In the genomic region with DNA sequence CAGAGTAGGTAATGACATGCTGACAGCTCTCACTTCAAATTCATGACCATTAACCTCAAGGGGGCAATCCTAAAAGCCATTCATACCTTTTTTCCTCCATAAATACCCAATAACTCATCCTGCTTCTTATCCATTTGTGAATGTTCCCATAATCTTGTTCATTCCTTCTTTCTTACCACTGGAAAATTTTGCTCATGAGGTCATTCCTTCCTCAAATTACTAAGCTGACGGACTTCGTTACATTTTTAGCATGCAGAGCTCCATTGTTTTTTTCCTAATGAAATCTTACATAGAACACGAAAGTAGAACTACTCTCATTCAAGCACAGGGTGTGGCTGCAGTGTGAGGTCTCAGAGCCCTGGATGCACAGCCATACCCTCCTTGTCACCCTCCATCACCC, we compare ENCODE assay signal across 19 cellular contexts.
A peak's percentile ranks its signal among the peaks of the same experiment; 100 is the strongest.
DNase-seq lines count a peak whose midpoint lies in the region; ATAC-seq and TF ChIP-seq lines count a peak whose summit lies in the region.
"Had no signal": no experiment of that assay in that cellular context is flagged by ENCODE, and none has a peak within 500 bp of the region (broad histone marks: within the 10 kb centered on the region; RNA-seq: fewer than 3 reads in every experiment).

No MANE protein-coding gene starts in this region.

- H4K91ac ChIP-seq in IMR-90 (ENCODE audit: insufficient read depth, low read depth, low read length), result no peak overlapping the region

- H3K18ac ChIP-seq in IMR-90 (ENCODE audit: low read depth, low read length), result no peak overlapping the region

- no peak overlapping the region for H2AK9ac ChIP-seq in IMR-90 (replicated peaks; ENCODE audit: low read depth, low read length, poor library complexity)

- H3K4me2 ChIP-seq in IMR-90 (ENCODE audit: low read depth, low read length) (no peak overlapping the region), neural cell (ENCODE audit: low read length) (no peak overlapping the region)
- H3K4me2 ChIP-seq: A549, GM23338 had no signal

- H3K9me3 ChIP-seq in IMR-90 (ENCODE audit: control insufficient read depth, insufficient read depth, low read length), result no peaks in the 10 kb centered on the region
- H3K9me3 ChIP-seq in neural cell (ENCODE audit: low read length), result no peaks in the 10 kb centered on the region
- no peaks in the 10 kb centered on the region for H3K9me3 ChIP-seq in sigmoid colon
- H3K9me3 ChIP-seq: A549, Caco-2 had no signal

- no peak overlapping the region for H4K8ac ChIP-seq in IMR-90 (ENCODE audit: low read depth in 2 of 2, low read length in 2 of 2)

- no peak overlapping the region for H2BK5ac ChIP-seq in IMR-90 (ENCODE audit: low read depth, low read length, poor library complexity, severe bottlenecking)

- no peak overlapping the region for H4K5ac ChIP-seq in IMR-90 (ENCODE audit: low read depth, low read length)

- BruUV-seq in IMR-90 (replicated peaks; lab: Mats Ljungman, UMichigan), result no TSS peak

- H3K14ac ChIP-seq in IMR-90 (replicated peaks; ENCODE audit: low read depth, low read length), result no peak overlapping the region

- in situ Hi-C loops in IMR-90 (cut with MboI; ENCODE audit: low sequenced_read_pairs), result no loop called here

- H3K9me2 ChIP-seq in neural cell (ENCODE audit: insufficient read depth, low read length), result no peaks in the 10 kb centered on the region

- H3K27me3 ChIP-seq in IMR-90 (ENCODE audit: control insufficient read depth, insufficient read depth, low read length), result no peaks in the 10 kb centered on the region
- no peaks in the 10 kb centered on the region for H3K27me3 ChIP-seq in neural cell (ENCODE audit: insufficient read depth, low read depth, low read length)
- H3K27me3 ChIP-seq in sigmoid colon, result no peaks in the 10 kb centered on the region

- POLR2A ChIA-PET in IMR-90 (lab: Charles Lee; ENCODE audit: unreplicated experiment), result no interaction called here

- WGBS in IMR-90 (ENCODE audit: extremely low coverage in 2 of 2, insufficient read length in 1 of 2), 2 experiments, result no CpG with 5 or more reads among the region's 3 CpGs
- WGBS in sigmoid colon, 2 donors, result 86% methylated on average over 3 of the region's 3 CpGs

- DNase-seq in IMR-90, result peak; percentile 33
- peak; percentile 35 for DNase-seq in astrocyte of the hippocampus (ENCODE audit: low read depth, low spot score)
- DNase-seq in fibroblast of the aortic adventitia (ENCODE audit: low read depth), result peak; percentile 41
- DNase-seq in NCI-H1694 treated with DMSO at 0.1 percent for 48 hours (lab: John Stamatoyannopoulos, UW), result no peak
- no peak for DNase-seq in globus pallidus (ENCODE audit: low spot score)
- DNase-seq in sigmoid colon, result no peak
- DNase-seq: AML-193; Caco-2; CD4-positive, alpha-beta T cell; H7; HFFc6 had no signal

- H3K23ac ChIP-seq in IMR-90 (ENCODE audit: low read depth, low read length), result no peak overlapping the region

- TF ChIP-seq POLR2A in IMR-90 (IDR thresholded peaks at IDR 0.05; ENCODE audit: low read depth, low read length) (no peak), sigmoid colon (IDR thresholded peaks at IDR 0.05) (no peak)

- no peaks in the 10 kb centered on the region for H3K9me1 ChIP-seq in IMR-90 (ENCODE audit: insufficient read depth, low read length)

- H3K9ac ChIP-seq in IMR-90 (ENCODE audit: low read depth, low read length) (no peak overlapping the region), neural cell (ENCODE audit: low read length) (no peak overlapping the region)

- no peak overlapping the region for H2BK15ac ChIP-seq in IMR-90 (ENCODE audit: low read depth, low read length)

- CTCF ChIA-PET in IMR-90 (lab: Yijun Ruan, JAX), result interaction anchor here (0.7 to 2.1 kb wide), 2 partner anchors 10 to 1059 kb away, joined by 3 to 5 read pairs; no protein-coding TSS in a partner anchor

- H3F3A ChIP-seq in neural cell (ENCODE audit: insufficient read depth, low read length, poor library complexity, severe bottlenecking), result no peaks in the 10 kb centered on the region

- H4K20me1 ChIP-seq in IMR-90 (ENCODE audit: insufficient read depth, low read length) (no peaks in the 10 kb centered on the region), neural cell (ENCODE audit: insufficient read depth) (no peaks in the 10 kb centered on the region)

- H2AFZ ChIP-seq in IMR-90 (replicated peaks; ENCODE audit: low read length, poor library complexity), result no peak overlapping the region
- no peak overlapping the region for H2AFZ ChIP-seq in neural cell (ENCODE audit: low read depth, low read length)
- H2AFZ ChIP-seq: GM23338 had no signal

- H3K27ac ChIP-seq in IMR-90 (ENCODE audit: insufficient read depth, low read length), result no peak overlapping the region
- H3K27ac ChIP-seq in neural cell (ENCODE audit: low read length), result peak overlapping the region; percentile 8
- H3K27ac ChIP-seq in sigmoid colon, result no peak overlapping the region
- H3K27ac ChIP-seq: 22Rv1, A549, C4-2B had no signal

- TF ChIP-seq EP300 in neural cell (conservative IDR thresholded peaks at IDR 0.05; ENCODE audit: poor library complexity, severe bottlenecking) (peak; percentile 30), sigmoid colon (IDR thresholded peaks at IDR 0.05) (no peak)

- dilution Hi-C loops in IMR-90 (cut with HindIII; ENCODE audit: low sequenced_read_pairs, unreplicated experiment), result no loop called here

- H3K4me1 ChIP-seq in IMR-90 (ENCODE audit: control insufficient read depth, insufficient read depth, low read length), result peaks cover 5% of the 10 kb centered on the region
- H3K4me1 ChIP-seq in sigmoid colon, result no peaks in the 10 kb centered on the region
- H3K4me1 ChIP-seq: A549, Caco-2 had no signal

- H3K79me1 ChIP-seq in IMR-90 (ENCODE audit: low read depth in 1 of 2, low read length in 2 of 2), result no peaks in the 10 kb centered on the region

- intact Hi-C loops in IMR-90 (cut with micrococcal nuclease) (no loop called here), sigmoid colon (cut with DNase I) (no loop called here)

- H3K36me3 ChIP-seq in IMR-90 (ENCODE audit: control insufficient read depth, insufficient read depth, low read length) (no peaks in the 10 kb centered on the region), neural cell (ENCODE audit: insufficient read depth, low read length) (no peaks in the 10 kb centered on the region), sigmoid colon (no peaks in the 10 kb centered on the region)

- ATAC-seq in IMR-90 (ENCODE audit: low read depth) (no peak), GM21723 (IDR thresholded peaks at IDR 0.05; ENCODE audit: unreplicated experiment) (no peak)
- ATAC-seq: A549, GM23338, HCT116, HepG2 had no signal

- H3K4ac ChIP-seq in IMR-90 (ENCODE audit: low read depth, low read length), result no peak overlapping the region

- TF ChIP-seq RAD21 in IMR-90 (IDR thresholded peaks at IDR 0.05; ENCODE audit: low read length), result no peak
- no peak for TF ChIP-seq RAD21 in neural cell (conservative IDR thresholded peaks at IDR 0.05)

- 0 out of 2 replicates have a peak overlapping the region, but pooled peaks have one; percentile 0 for H2BK20ac ChIP-seq in IMR-90 (ENCODE audit: low read depth, low read length)

- no peak overlapping the region for H2BK120ac ChIP-seq in IMR-90 (ENCODE audit: low read depth, low read length)

- no peak for TF ChIP-seq CTCF in IMR-90 (conservative IDR thresholded peaks at IDR 0.05; ENCODE audit: low read depth, low read length)
- no peak for TF ChIP-seq CTCF in fibroblast of the aortic adventitia (IDR thresholded peaks at IDR 0.05; ENCODE audit: insufficient read depth, low read length)
- no peak for TF ChIP-seq CTCF in neural cell (IDR thresholded peaks at IDR 0.05; ENCODE audit: poor library complexity, severe bottlenecking)
- no peak for TF ChIP-seq CTCF in sigmoid colon (IDR thresholded peaks at IDR 0.05)

- H3K4me3 ChIP-seq in IMR-90 (ENCODE audit: insufficient read depth, low read depth, low read length) (no peak overlapping the region), fibroblast of the aortic adventitia (ENCODE audit: low read depth, low read length) (no peak overlapping the region), neural cell (ENCODE audit: low read length) (no peak overlapping the region), sigmoid colon (no peak overlapping the region)
- H3K4me3 ChIP-seq: A549, GM23338 had no signal

- no peaks in the 10 kb centered on the region for H3K79me2 ChIP-seq in neural cell (replicated peaks; ENCODE audit: insufficient read depth, low read length)

- no peak overlapping the region for H3K56ac ChIP-seq in IMR-90 (ENCODE audit: extremely low read depth, insufficient read depth, low read length)

- H2AK5ac ChIP-seq in IMR-90 (ENCODE audit: low read depth, low read length), result no peak overlapping the region

TF ChIP-seq in IMR-90, 13 proteins besides CTCF, POLR2A, EP300 and RAD21 (continues in another document):
- TF ChIP-seq RCOR1 (IDR thresholded peaks at IDR 0.05; ENCODE audit: insufficient replicate concordance, low read length), result no peak
- no peak for TF ChIP-seq SMC3 (IDR thresholded peaks at IDR 0.05; ENCODE audit: low read depth, low read length)
- TF ChIP-seq MXI1 (IDR thresholded peaks at IDR 0.05; ENCODE audit: borderline replicate concordance, low read depth, low read length), result no peak
- no peak for TF ChIP-seq CHD1 (IDR thresholded peaks at IDR 0.05; ENCODE audit: low read depth, low read length)
- no peak for TF ChIP-seq MAZ (IDR thresholded peaks at IDR 0.05; ENCODE audit: borderline replicate concordance, low read depth, low read length)
- TF ChIP-seq MAFK (IDR thresholded peaks at IDR 0.05; ENCODE audit: low read depth, low read length), result no peak
- TF ChIP-seq CEBPB (IDR thresholded peaks at IDR 0.05; ENCODE audit: low read depth, low read length), result no peak

Comparison
In these comparisons a context has a peak if more than half of its experiments do, and no peak if none do; other contexts are left out.
1. DNase-seq: peak in IMR-90 (single experiment), astrocyte of the hippocampus (single experiment) and fibroblast of the aortic adventitia (single experiment); none in NCI-H1694 treated with DMSO at 0.1 percent for 48 hours (single experiment), globus pallidus (single experiment) and sigmoid colon (single experiment).